8 cellular contexts compared by ENCODE assay signal in genomic region chr6:32895006-32895345, GRCh38. TPM values are rescaled to one million over a fixed set of nuclear protein-coding genes. Genes with fewer than 3 reads are reported as not detected.
DNase-seq lines count a peak whose midpoint lies in the region; ATAC-seq, FAIRE-seq and TF ChIP-seq lines count a peak whose summit lies in the region.

No MANE protein-coding gene starts in this region.

- peak overlapping the region; percentile 78 to 88 (median 86) for H3K9ac ChIP-seq in BLaER1 treated with 17β-estradiol and CSF1 and Interleukin-3, amounts not matched to agents 10 nM and 100 nM
- H3K9ac ChIP-seq in adipocyte (ENCODE audit: low read length) (peak overlapping the region; percentile 85), kidney (ENCODE audit: low read length in 2 of 2) (peak overlapping the region; percentile 61 to 95)

- DNase-seq in adipocyte (ENCODE audit: low read depth) (no peak), kidney (no peak), thoracic aorta (ENCODE audit: low spot score) (no peak), CD1c-positive myeloid dendritic cell (ENCODE audit: extremely low spot score) (no peak), GM10248 (ENCODE audit: extremely low spot score) (no peak)

- peak overlapping the region; percentile 71 to 96 (median 84) for H3K4me3 ChIP-seq in BLaER1 treated with 17β-estradiol and CSF1 and Interleukin-3, amounts not matched to agents 10 nM and 100 nM
- peak overlapping the region; percentile 94 for H3K4me3 ChIP-seq in adipocyte (ENCODE audit: low read length)
- H3K4me3 ChIP-seq in kidney (ENCODE audit: low read length in 2 of 2), result peak overlapping the region; percentile 80 to 88
- H3K4me3 ChIP-seq in thoracic aorta, result peak overlapping the region; percentile 78

- peaks cover 0 to 20% (median 0%) of the 10 kb centered on the region in 11 experiments; a peak in 4 of 22 replicates for H4K20me1 ChIP-seq in BLaER1 treated with 17β-estradiol and CSF1 and Interleukin-3, amounts not matched to agents 10 nM and 100 nM

- FAIRE-seq in kidney (lab: Jason Lieb, UNC), result no peak

- peaks cover 36 to 47% (median 43%) of the 10 kb centered on the region in 10 experiments for H3K4me1 ChIP-seq in BLaER1 treated with 17β-estradiol and CSF1 and Interleukin-3, amounts not matched to agents 10 nM and 100 nM
- H3K4me1 ChIP-seq in adipocyte (ENCODE audit: control insufficient read depth, insufficient read depth, low read length) (peaks cover 14% of the 10 kb centered on the region), kidney (ENCODE audit: control insufficient read depth in 1 of 2, insufficient read depth in 1 of 2, low read depth in 1 of 2, low read length in 2 of 2) (peaks cover 6 to 12% of the 10 kb centered on the region in 2 donors), thoracic aorta (ENCODE audit: control insufficient read depth in 1 of 2, low read depth in 2 of 2) (peaks cover 5 to 8% of the 10 kb centered on the region in 2 donors)

- POLR2A ChIA-PET in GM10248 (lab: Yijun Ruan, JAX), result interaction anchor here (0.6 to 2.6 kb wide), 11 partner anchors 19 to 352 kb away, joined by 3 to 41 read pairs (median 4); partner anchors contain the start of genes HLA-DMA, HLA-DMB and TAP2

- no peaks in the 10 kb centered on the region for H3K9me3 ChIP-seq in BLaER1 treated with 17β-estradiol and CSF1 and Interleukin-3, amounts not matched to agents 10 nM and 100 nM (replicated peaks in 1 of 11)
- H3K9me3 ChIP-seq in adipocyte (ENCODE audit: control insufficient read depth, low read length) (no peaks in the 10 kb centered on the region), kidney (ENCODE audit: control insufficient read depth in 1 of 2, low read length in 2 of 2) (no peaks in the 10 kb centered on the region), thoracic aorta (no peaks in the 10 kb centered on the region)

- intact Hi-C loops in kidney (cut with DNase I), result loop anchor here (10.0 kb wide), 1 partner anchor 80 kb away; no protein-coding TSS in a partner anchor

- H3K4me2 ChIP-seq in BLaER1 treated with 17β-estradiol and CSF1 and Interleukin-3, amounts not matched to agents 10 nM and 100 nM, result peak overlapping the region; percentile 76 to 99 (median 95)

- H3K27me3 ChIP-seq in BLaER1 treated with 17β-estradiol and CSF1 and Interleukin-3, amounts not matched to agents 10 nM and 100 nM, result no peaks in the 10 kb centered on the region
- H3K27me3 ChIP-seq in adipocyte (replicated peaks; ENCODE audit: control insufficient read depth, insufficient read depth, low read length) (no peaks in the 10 kb centered on the region), thoracic aorta (replicated peaks; ENCODE audit: insufficient read depth) (no peaks in the 10 kb centered on the region)

- no peak for TF ChIP-seq CTCF in kidney (IDR thresholded peaks at IDR 0.05; ENCODE audit: borderline replicate concordance, extremely low read depth, insufficient read depth)
- no peak for TF ChIP-seq CTCF in thoracic aorta (IDR thresholded peaks at IDR 0.05)
- TF ChIP-seq CTCF in GM10248 (IDR thresholded peaks at IDR 0.05; ENCODE audit: control extremely low read depth, extremely low read depth, low read depth, missing control alignments), result no peak

- peaks cover 0 to 3% (median 0%) of the 10 kb centered on the region in 11 experiments; a peak in 1 of 22 replicates for H3K36me3 ChIP-seq in BLaER1 treated with 17β-estradiol and CSF1 and Interleukin-3, amounts not matched to agents 10 nM and 100 nM
- no peaks in the 10 kb centered on the region for H3K36me3 ChIP-seq in adipocyte (ENCODE audit: control insufficient read depth, insufficient read depth, low read length, severe bottlenecking)
- no peaks in the 10 kb centered on the region for H3K36me3 ChIP-seq in kidney (ENCODE audit: control insufficient read depth in 1 of 2, insufficient read depth in 2 of 2, low read length in 2 of 2)
- H3K36me3 ChIP-seq in thoracic aorta, result no peaks in the 10 kb centered on the region

- ATAC-seq in HG02759 (IDR thresholded peaks at IDR 0.05; ENCODE audit: unreplicated experiment) (peak; percentile 17), thoracic aorta (ENCODE audit: insufficient number of reproducible peaks, low FRiP score, low read depth) (peak; percentile 33), HG03571 (IDR thresholded peaks at IDR 0.05; ENCODE audit: unreplicated experiment) (no peak)

- CTCF ChIA-PET in GM10248 (lab: Yijun Ruan, JAX), result interaction anchor here (1.0 to 5.2 kb wide), 12 partner anchors 9 to 92 kb away, joined by 4 to 40 read pairs (median 5); partner anchors contain the start of gene TAP2

- H3K27ac ChIP-seq in BLaER1 treated with 17β-estradiol and CSF1 and Interleukin-3, amounts not matched to agents 10 nM and 100 nM, result peak overlapping the region in 10 of 11 experiments; percentile 78 to 88 (median 82); a peak in 18 of 22 replicates
- peak overlapping the region; percentile 86 to 91 for H3K27ac ChIP-seq in kidney (ENCODE audit: low read depth in 2 of 2, low read length in 2 of 2)
- H3K27ac ChIP-seq in thoracic aorta, result peak overlapping the region; percentile 36 to 82

RNA-seq across cellular contexts. Expression of gene PSMB9, which starts 41.0 kb away (rescaled TPM):
- total RNA-seq in kidney (56.6 TPM), thoracic aorta (10 to 100 TPM; 24.2 to 25.7 TPM)
- polyA plus RNA-seq in kidney (ENCODE audit: insufficient read depth, low read depth, low replicate concordance), result 52.8 TPM

RNA-seq across cellular contexts. Expression of gene TAP1, which starts 41.5 kb away (rescaled TPM):
- total RNA-seq in kidney, result 45.4 TPM
- 32.1 TPM for polyA plus RNA-seq in kidney (ENCODE audit: insufficient read depth, low read depth, low replicate concordance)
- total RNA-seq in thoracic aorta, result 10 to 100 TPM; 41.6 to 46.9 TPM

RNA-seq across cellular contexts. Expression of gene HLA-DMB, which starts 45.9 kb away (rescaled TPM):
- 78.0 TPM for total RNA-seq in kidney
- 45.5 TPM for polyA plus RNA-seq in kidney (ENCODE audit: insufficient read depth, low read depth, low replicate concordance)
- total RNA-seq in thoracic aorta, result 10 to 100 TPM; 13.5 to 34.4 TPM

RNA-seq across cellular contexts. Expression of gene PSMB8, which starts 51.1 kb away (rescaled TPM):
- total RNA-seq in kidney (79.6 TPM), thoracic aorta (10 to 100 TPM; 28.4 to 43.3 TPM)
- polyA plus RNA-seq in kidney (ENCODE audit: insufficient read depth, low read depth, low replicate concordance), result 90.6 TPM

RNA-seq across cellular contexts. Expression of gene TAP2, which starts 56.4 kb away (rescaled TPM):
- 37.6 TPM for total RNA-seq in kidney
- polyA plus RNA-seq in kidney (ENCODE audit: insufficient read depth, low read depth, low replicate concordance), result 25.4 TPM
- 10 to 100 TPM in 1 of 2 donors, 1 to 10 TPM in 1; 9.6 to 17.3 TPM for total RNA-seq in thoracic aorta
